Comparison of ENCODE assay signal across 10 cellular contexts in genomic region chr18:74500380-74501173, GRCh38. TPM values are rescaled to one million over a fixed set of nuclear protein-coding genes. Genes with fewer than 3 reads are reported as not detected.
A peak's percentile ranks its signal among the peaks of the same experiment; 100 is the strongest.
DNase-seq lines count a peak whose midpoint lies in the region; ATAC-seq and TF ChIP-seq lines count a peak whose summit lies in the region.
"Not testable (repeated sequence)": the region's sequence is repeated elsewhere in the genome, so short reads cannot be mapped to it uniquely, and the experiment has no call there.
"Had no signal": no experiment of that assay in that cellular context is flagged by ENCODE, and none has a peak within 500 bp of the region (broad histone marks: within the 10 kb centered on the region; RNA-seq: fewer than 3 reads in every experiment).

No MANE protein-coding gene starts in this region.

- DNase-seq in CD8-positive, alpha-beta T cell; T-helper 17 cell; effector memory CD8-positive, alpha-beta T cell: not testable (repeated sequence)
- DNase-seq in LNCaP clone FGC (ENCODE audit: low read depth), result peak; percentile 43
- peak; percentile 47 for DNase-seq in left lobe of liver (ENCODE audit: low spot score)

- H3K9me3 Mint-ChIP-seq in CD8-positive, alpha-beta T cell; activated naive CD8-positive, alpha-beta T cell (ENCODE audit: low read depth); effector memory CD8-positive, alpha-beta T cell: not testable (repeated sequence)

- not testable (repeated sequence) for H3K27ac ChIP-seq in CD8-positive, alpha-beta T cell (ENCODE audit: low read depth, low read length); parathyroid adenoma
- peak overlapping the region; percentile 53 for H3K27ac ChIP-seq in temporal lobe (ENCODE audit: low read depth, low read length)

- H3K79me2 ChIP-seq in parathyroid adenoma, result peaks cover 16% of the 10 kb centered on the region

- peaks cover 55% of the 10 kb centered on the region for H3K36me3 Mint-ChIP-seq in CD8-positive, alpha-beta T cell
- not testable (repeated sequence) for H3K36me3 Mint-ChIP-seq in T-helper 17 cell (ENCODE audit: low read depth); activated naive CD8-positive, alpha-beta T cell
- H3K36me3 Mint-ChIP-seq in effector memory CD8-positive, alpha-beta T cell (ENCODE audit: insufficient read depth), result peaks cover 61% of the 10 kb centered on the region

- not testable (repeated sequence) for H3K9me3 ChIP-seq in CD8-positive, alpha-beta T cell (ENCODE audit: low read length); T-helper 17 cell (ENCODE audit: control insufficient read depth, low read length, poor library complexity, severe bottlenecking); parathyroid adenoma (ENCODE audit: control insufficient read depth, low read length)

- not testable (repeated sequence) for ATAC-seq in CD8-positive, alpha-beta T cell; T-helper 17 cell; effector memory CD8-positive, alpha-beta T cell (replicated peaks); left lobe of liver

- intact Hi-C loops in CD8-positive, alpha-beta T cell (cut with DNase I, micrococcal nuclease), result loop anchor here in 1 of 2 experiments (1.0 kb wide), 1 partner anchor 97 kb away; the partner anchor contains the start of gene ZNF407

- H3K27me3 Mint-ChIP-seq in CD8-positive, alpha-beta T cell (ENCODE audit: low read depth); T-helper 17 cell; activated naive CD8-positive, alpha-beta T cell; effector memory CD8-positive, alpha-beta T cell: not testable (repeated sequence)

- H3K36me3 ChIP-seq in CD8-positive, alpha-beta T cell (ENCODE audit: insufficient read depth, low read length), result peaks cover 13% of the 10 kb centered on the region
- H3K36me3 ChIP-seq in parathyroid adenoma (ENCODE audit: control insufficient read depth, insufficient read depth, low read length), result not testable (repeated sequence)

- H3K4me3 Mint-ChIP-seq in CD8-positive, alpha-beta T cell, result peak overlapping the region; percentile 38
- peak overlapping the region; percentile 70 for H3K4me3 Mint-ChIP-seq in T-helper 17 cell
- peak overlapping the region; percentile 86 for H3K4me3 Mint-ChIP-seq in activated naive CD8-positive, alpha-beta T cell
- H3K4me3 Mint-ChIP-seq in effector memory CD8-positive, alpha-beta T cell, result peak overlapping the region; percentile 21 to 89

- not testable (repeated sequence) for H2AFZ ChIP-seq in parathyroid adenoma

- peaks cover 58% of the 10 kb centered on the region for H3K4me1 Mint-ChIP-seq in CD8-positive, alpha-beta T cell (ENCODE audit: low read depth)
- peaks cover 34% of the 10 kb centered on the region for H3K4me1 Mint-ChIP-seq in T-helper 17 cell
- H3K4me1 Mint-ChIP-seq in activated naive CD8-positive, alpha-beta T cell (ENCODE audit: low read depth), result peaks cover 58% of the 10 kb centered on the region
- H3K4me1 Mint-ChIP-seq in effector memory CD8-positive, alpha-beta T cell (ENCODE audit: low read depth in 2 of 2), result peaks cover 29 to 37% of the 10 kb centered on the region in 2 donors

- H3K27ac Mint-ChIP-seq in CD8-positive, alpha-beta T cell, result peak overlapping the region; percentile 68
- peak overlapping the region; percentile 98 for H3K27ac Mint-ChIP-seq in T-helper 17 cell
- peak overlapping the region; percentile 96 for H3K27ac Mint-ChIP-seq in activated naive CD8-positive, alpha-beta T cell
- peak overlapping the region; percentile 95 to 98 for H3K27ac Mint-ChIP-seq in effector memory CD8-positive, alpha-beta T cell

- peaks cover 37% of the 10 kb centered on the region for H3K4me1 ChIP-seq in CD8-positive, alpha-beta T cell (ENCODE audit: insufficient read depth, low read length)
- H3K4me1 ChIP-seq in parathyroid adenoma, result not testable (repeated sequence)

- CTCF ChIA-PET in CD8-positive, alpha-beta T cell (lab: Charles Lee), result interaction anchor here (9.3 kb wide), 1 partner anchor 149 kb away, joined by 340 read pairs; no protein-coding TSS in a partner anchor

- not testable (repeated sequence) for H3K9ac ChIP-seq in parathyroid adenoma

- H3K27me3 ChIP-seq in CD8-positive, alpha-beta T cell (ENCODE audit: insufficient read depth, low read length); parathyroid adenoma (ENCODE audit: control insufficient read depth, insufficient read depth, low read length): not testable (repeated sequence)

- H3K4me2 ChIP-seq in parathyroid adenoma (ENCODE audit: low read length), result not testable (repeated sequence)

- POLR2A ChIA-PET in CD8-positive, alpha-beta T cell (lab: Charles Lee), result interaction anchor here (2.6 kb wide), 1 partner anchor 97 kb away, joined by 11 read pairs; the partner anchor contains the start of gene ZNF407

- H3K4me3 ChIP-seq in CD8-positive, alpha-beta T cell (ENCODE audit: low read depth, low read length), result not testable (repeated sequence)
- H3K4me3 ChIP-seq in LNCaP clone FGC (ENCODE audit: low read depth, low read length) (peak overlapping the region; percentile 56), parathyroid adenoma (ENCODE audit: low read depth, low read length) (peak overlapping the region; percentile 33)

- not testable (repeated sequence) for TF ChIP-seq CTCF in CD8-positive, alpha-beta T cell (IDR thresholded peaks at IDR 0.05); LNCaP clone FGC (IDR thresholded peaks at IDR 0.05; ENCODE audit: control insufficient read depth, extremely low read depth, insufficient read depth); parathyroid adenoma (IDR thresholded peaks at IDR 0.05)

RNA-seq across cellular contexts. Expression of gene CNDP2, which starts 4.4 kb away (rescaled TPM):
- total RNA-seq in CD8-positive, alpha-beta T cell, result 10 to 100 TPM; 51.7 to 55.8 TPM
- 100 to 1,000 TPM in 1 of 2 donors, 10 to 100 TPM in 1; 99.6 to 105 TPM for total RNA-seq in T-helper 17 cell
- total RNA-seq in left lobe of liver, result 243 TPM
- 35.7 TPM for total RNA-seq in temporal lobe

RNA-seq across cellular contexts. Expression of gene CNDP1, which starts 33.7 kb away (rescaled TPM):
- under 1 TPM; 0.22 to 0.44 TPM for total RNA-seq in CD8-positive, alpha-beta T cell
- total RNA-seq in T-helper 17 cell (under 1 TPM; 0.20 to 0.23 TPM), left lobe of liver (66.3 TPM), temporal lobe (0.49 TPM)
- total RNA-seq: fibroblast of villous mesenchyme, Right ventricle myocardium inferior had no signal

RNA-seq across cellular contexts. Expression of gene DIPK1C, which starts 43.5 kb away (rescaled TPM):
- total RNA-seq in CD8-positive, alpha-beta T cell, result not detected
- total RNA-seq in T-helper 17 cell (not detected), left lobe of liver (not detected), temporal lobe (5.2 TPM)
- total RNA-seq: fibroblast of villous mesenchyme had no signal

Comparison
In these comparisons a context has a peak if more than half of its experiments do, and no peak if none do; other contexts are left out.
1. RNA of gene CNDP1, which starts 33.7 kb away (total RNA-seq): 66.3 TPM in left lobe of liver (single experiment); 0.49 TPM in temporal lobe (single experiment), 0.22 to 0.44 TPM in CD8-positive, alpha-beta T cell and 0.20 to 0.23 TPM in T-helper 17 cell; every median in the first group is over 10 times any median in the second.
2. Peak in every context shown above with its lines, with median percentiles within 50 percentile points of each other: H3K27ac Mint-ChIP-seq and H3K4me3 Mint-ChIP-seq.